In the genomic region with DNA sequence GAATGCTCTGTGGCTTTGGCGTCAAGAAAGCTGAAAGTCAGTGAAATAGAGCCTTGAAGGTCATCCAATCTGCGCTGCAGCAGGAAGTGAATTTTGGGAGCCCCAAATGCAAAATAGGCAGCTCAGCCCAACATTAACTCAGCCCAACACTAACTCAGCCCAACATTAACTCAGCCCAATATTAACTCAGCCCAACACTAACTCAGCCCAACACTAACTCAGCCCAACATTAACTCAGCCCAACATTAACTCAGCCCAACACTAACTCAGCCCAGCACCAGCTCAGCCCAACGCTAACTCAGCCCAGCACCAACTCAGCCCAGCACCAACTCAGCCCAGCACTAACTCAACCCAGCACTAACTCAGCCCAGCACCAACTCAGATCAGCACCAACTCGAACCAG, we compare ENCODE assay signal across 18 cellular contexts.
DNase-seq lines count a peak whose midpoint lies in the region; ATAC-seq and TF ChIP-seq lines count a peak whose summit lies in the region.
"Had no signal": no experiment of that assay in that cellular context is flagged by ENCODE, and none has a peak within 500 bp of the region (broad histone marks: within the 10 kb centered on the region; RNA-seq: fewer than 3 reads in every experiment).

No MANE protein-coding gene starts in this region.

- H3K9ac ChIP-seq in rectal smooth muscle tissue (ENCODE audit: low read length): no peak overlapping the region
- H3K9ac ChIP-seq: neural progenitor cell had no signal

- H3K27me3 Mint-ChIP-seq in effector memory CD8-positive, alpha-beta T cell: peaks cover 5 to 16% of the 10 kb centered on the region in 2 donors

- no peaks in the 10 kb centered on the region for H3K9me3 ChIP-seq in esophagus muscularis mucosa

- H3K27me3 ChIP-seq in esophagus muscularis mucosa (no peaks in the 10 kb centered on the region), rectal smooth muscle tissue (ENCODE audit: control insufficient read depth, insufficient read depth, low read length) (no peaks in the 10 kb centered on the region)
- H3K27me3 ChIP-seq: neural progenitor cell had no signal

- H3K36me3 ChIP-seq in esophagus muscularis mucosa (no peaks in the 10 kb centered on the region), rectal smooth muscle tissue (ENCODE audit: control insufficient read depth, insufficient read depth, low read length) (no peaks in the 10 kb centered on the region)
- H3K36me3 ChIP-seq: neural progenitor cell had no signal

- TF ChIP-seq EP300 in esophagus muscularis mucosa (IDR thresholded peaks at IDR 0.05): no peak

- peaks cover 0 to 1% of the 10 kb centered on the region in 2 donors for H3K9me3 Mint-ChIP-seq in effector memory CD8-positive, alpha-beta T cell
- H3K9me3 Mint-ChIP-seq: activated B cell treated with CpG ODN at 0.5 μM for 24 hours, neural progenitor cell had no signal

- no peak for ATAC-seq in effector memory CD8-positive, alpha-beta T cell (replicated peaks)
- ATAC-seq in HG03159 (IDR thresholded peaks at IDR 0.05; ENCODE audit: unreplicated experiment): no peak

- no peak for TF ChIP-seq CTCF in esophagus muscularis mucosa (IDR thresholded peaks at IDR 0.05)

- no peak for TF ChIP-seq POLR2A in esophagus muscularis mucosa (IDR thresholded peaks at IDR 0.05; ENCODE audit: low read depth)

- peaks cover 50 to 66% (median 54%) of the 10 kb centered on the region in 4 donors for H3K4me1 ChIP-seq in esophagus muscularis mucosa
- H3K4me1 ChIP-seq in rectal smooth muscle tissue (ENCODE audit: control insufficient read depth, insufficient read depth, low read length): peaks cover 30% of the 10 kb centered on the region

- H3K27ac ChIP-seq in esophagus muscularis mucosa (replicated peaks in 1 of 4) (peak overlapping the region in 2 of 4 donors; percentile 58 to 86), rectal smooth muscle tissue (ENCODE audit: low read depth, low read length) (peak overlapping the region; percentile 41)
- H3K27ac ChIP-seq: epithelial cell of prostate, neural progenitor cell had no signal

- H3K4me3 Mint-ChIP-seq in effector memory CD8-positive, alpha-beta T cell: no peak overlapping the region
- H3K4me3 Mint-ChIP-seq: activated B cell treated with CpG ODN at 0.5 μM for 24 hours; CD4-positive, alpha-beta memory T cell had no signal

- DNase-seq in DMS53 (lab: John Stamatoyannopoulos, UW) (peak; percentile 24), DMS53 treated with DMSO at 0.1 percent for 48 hours (lab: John Stamatoyannopoulos, UW; ENCODE audit: unreplicated experiment) (no peak), M059J (ENCODE audit: low read depth) (peak; percentile 10), esophagus muscularis mucosa (ENCODE audit: extremely low spot score) (peak; percentile 57), GDM1 (lab: John Stamatoyannopoulos, UW) (no peak)
- DNase-seq in effector memory CD8-positive, alpha-beta T cell: no peak
- DNase-seq: 8988T; activated B cell treated with CpG ODN at 0.5 μM for 24 hours; activated CD8-positive, alpha-beta memory T cell treated with anti-CD3 and anti-CD28 coated beads, Interleukin-2, amount 50 U/mL, for 4 hours; activated naive CD4-positive, alpha-beta T cell treated with Interleukin-2 at 50 U/mL for 16 hours; caudate nucleus; CD4-positive, alpha-beta memory T cell; hypothalamus; OCI-M1 had no signal

- intact Hi-C loops in esophagus muscularis mucosa (cut with DNase I): loop anchor here (10.0 kb wide), 1 partner anchor 404 kb away; no protein-coding TSS in a partner anchor

- H3K4me3 ChIP-seq in esophagus muscularis mucosa (no peak overlapping the region), rectal smooth muscle tissue (ENCODE audit: low read length) (no peak overlapping the region)
- H3K4me3 ChIP-seq: neural progenitor cell had no signal

- peaks cover 6% of the 10 kb centered on the region for H3K36me3 Mint-ChIP-seq in effector memory CD8-positive, alpha-beta T cell (ENCODE audit: insufficient read depth)
- H3K36me3 Mint-ChIP-seq: CD4-positive, alpha-beta memory T cell had no signal

- no peaks in the 10 kb centered on the region for H3K4me1 Mint-ChIP-seq in effector memory CD8-positive, alpha-beta T cell (ENCODE audit: low read depth in 2 of 2)
- H3K4me1 Mint-ChIP-seq: CD4-positive, alpha-beta memory T cell had no signal

- H3K27ac Mint-ChIP-seq in effector memory CD8-positive, alpha-beta T cell: no peak overlapping the region
- H3K27ac Mint-ChIP-seq: activated B cell treated with CpG ODN at 0.5 μM for 24 hours; CD4-positive, alpha-beta memory T cell; neural progenitor cell had no signal

- WGBS in esophagus muscularis mucosa: 72% methylated on average over 4 of the region's 4 CpGs

Comparison
In these comparisons a context has a peak if more than half of its experiments do, and no peak if none do; other contexts are left out.
1. DNase-seq: peak in DMS53 (single experiment), M059J (single experiment) and esophagus muscularis mucosa (single experiment); none in DMS53 treated with DMSO at 0.1 percent for 48 hours (single experiment), effector memory CD8-positive, alpha-beta T cell (0 of 3) and GDM1 (single experiment).